ENCODE assay signal across 10 cellular contexts in the genomic region with DNA sequence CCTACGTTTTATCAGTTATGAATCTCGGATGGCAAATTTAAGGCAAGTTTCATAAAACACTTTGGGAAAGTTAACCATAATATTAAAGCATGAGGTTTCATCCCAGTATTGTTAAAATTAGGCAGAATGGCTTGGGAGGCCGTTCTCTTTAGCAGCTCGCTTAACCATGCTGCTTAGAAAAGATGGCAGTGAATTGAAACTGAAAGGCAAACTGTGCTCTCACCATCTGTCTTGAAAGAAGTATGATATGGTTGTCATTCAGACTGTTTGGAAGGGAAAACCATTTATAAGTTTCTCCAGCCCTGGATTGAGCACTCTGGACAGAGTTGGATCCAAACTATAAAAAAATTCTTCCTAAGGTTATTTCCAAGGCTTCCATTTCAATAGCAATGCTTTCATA.
"Had no signal": no experiment of that assay in that cellular context is flagged by ENCODE, and none has a peak within 500 bp of the region (broad histone marks: within the 10 kb centered on the region; RNA-seq: fewer than 3 reads in every experiment).

No MANE protein-coding gene starts in this region.

- H3K4me3 Mint-ChIP-seq: HFFc6, IgD-negative memory B cell had no signal

- H3K36me3 ChIP-seq: HAP-1 had no signal

- H3K36me3 Mint-ChIP-seq: IgD-negative memory B cell had no signal

- H3K4me3 ChIP-seq: GM23248, HAP-1 had no signal

- H3K9ac ChIP-seq: GM23248 had no signal

- H3K27me3 Mint-ChIP-seq: IgD-negative memory B cell had no signal

- H3K9me3 ChIP-seq: HAP-1 had no signal

- H2AFZ ChIP-seq: GM23248 had no signal

- ATAC-seq: HCT116, HepG2 had no signal

- H3K4me1 Mint-ChIP-seq: IgD-negative memory B cell had no signal

- H3K27ac Mint-ChIP-seq: HFFc6, IgD-negative memory B cell had no signal

- H3K27ac ChIP-seq: GM23248, HL-60 had no signal

- H3K9me3 Mint-ChIP-seq: IgD-negative memory B cell had no signal

- H3K4me1 ChIP-seq: HAP-1 had no signal

- DNase-seq: GM23248, GOT3, H7, HFFc6, KBM-7 had no signal
